Comparison of ENCODE assay signal across 1 cellular context in the genomic region with DNA sequence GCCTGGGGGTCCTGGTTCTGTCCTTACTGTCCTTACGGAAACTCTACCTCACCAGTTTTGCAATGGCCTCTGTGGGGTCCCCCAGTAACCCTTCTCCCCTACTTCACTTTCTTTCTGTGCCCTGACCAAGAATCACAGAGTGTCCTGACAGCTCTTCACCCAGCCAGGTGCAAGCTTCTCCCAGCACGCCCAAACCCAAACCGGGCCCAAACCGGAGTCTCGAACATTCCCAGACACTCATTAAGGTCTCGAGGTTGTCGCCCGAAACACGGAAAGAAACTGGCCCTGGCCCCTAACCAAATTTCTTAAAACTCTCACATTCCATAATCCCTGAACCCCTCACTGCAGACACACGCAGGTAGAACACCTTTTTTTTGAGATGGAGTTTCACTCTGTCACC.
TF ChIP-seq lines count a peak whose summit lies in the region.

No MANE protein-coding gene starts in this region.

TF ChIP-seq in IMR-90, 13 proteins besides CTCF, POLR2A, EP300 and RAD21:
- no peak for TF ChIP-seq MXI1 (IDR thresholded peaks at IDR 0.05; ENCODE audit: borderline replicate concordance, low read depth, low read length)
- no peak for TF ChIP-seq SMC3 (IDR thresholded peaks at IDR 0.05; ENCODE audit: low read depth, low read length)
- TF ChIP-seq BHLHE40 (IDR thresholded peaks at IDR 0.05; ENCODE audit: low read depth, low read length) = no peak
- TF ChIP-seq MAZ (IDR thresholded peaks at IDR 0.05; ENCODE audit: borderline replicate concordance, low read depth, low read length) = no peak
- TF ChIP-seq CHD1 (IDR thresholded peaks at IDR 0.05; ENCODE audit: low read depth, low read length) = no peak
- TF ChIP-seq, protein P1, sequence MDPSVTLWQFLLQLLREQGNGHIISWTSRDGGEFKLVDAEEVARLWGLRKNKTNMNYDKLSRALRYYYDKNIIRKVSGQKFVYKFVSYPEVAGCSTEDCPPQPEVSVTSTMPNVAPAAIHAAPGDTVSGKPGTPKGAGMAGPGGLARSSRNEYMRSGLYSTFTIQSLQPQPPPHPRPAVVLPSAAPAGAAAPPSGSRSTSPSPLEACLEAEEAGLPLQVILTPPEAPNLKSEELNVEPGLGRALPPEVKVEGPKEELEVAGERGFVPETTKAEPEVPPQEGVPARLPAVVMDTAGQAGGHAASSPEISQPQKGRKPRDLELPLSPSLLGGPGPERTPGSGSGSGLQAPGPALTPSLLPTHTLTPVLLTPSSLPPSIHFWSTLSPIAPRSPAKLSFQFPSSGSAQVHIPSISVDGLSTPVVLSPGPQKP (IDR thresholded peaks at IDR 0.05; ENCODE audit: borderline replicate concordance, low read depth, low read length) = no peak
- TF ChIP-seq RCOR1 (IDR thresholded peaks at IDR 0.05; ENCODE audit: insufficient replicate concordance, low read length) = no peak
- TF ChIP-seq FOS (IDR thresholded peaks at IDR 0.05; ENCODE audit: low read depth, low read length) = no peak
- TF ChIP-seq, protein P2, sequence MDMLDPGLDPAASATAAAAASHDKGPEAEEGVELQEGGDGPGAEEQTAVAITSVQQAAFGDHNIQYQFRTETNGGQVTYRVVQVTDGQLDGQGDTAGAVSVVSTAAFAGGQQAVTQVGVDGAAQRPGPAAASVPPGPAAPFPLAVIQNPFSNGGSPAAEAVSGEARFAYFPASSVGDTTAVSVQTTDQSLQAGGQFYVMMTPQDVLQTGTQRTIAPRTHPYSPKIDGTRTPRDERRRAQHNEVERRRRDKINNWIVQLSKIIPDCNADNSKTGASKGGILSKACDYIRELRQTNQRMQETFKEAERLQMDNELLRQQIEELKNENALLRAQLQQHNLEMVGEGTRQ (IDR thresholded peaks at IDR 0.05; ENCODE audit: low read depth, low read length) = no peak
- no peak for TF ChIP-seq CEBPB (IDR thresholded peaks at IDR 0.05; ENCODE audit: low read depth, low read length)
- no peak for TF ChIP-seq MAFK (IDR thresholded peaks at IDR 0.05; ENCODE audit: low read depth, low read length)
- TF ChIP-seq RFX5 (IDR thresholded peaks at IDR 0.05; ENCODE audit: low read depth, low read length) = no peak
- no peak for TF ChIP-seq NFE2L2 (IDR thresholded peaks at IDR 0.05; ENCODE audit: low read depth, low read length)
